ENCODE assay signal across 8 cellular contexts in the genomic region with DNA sequence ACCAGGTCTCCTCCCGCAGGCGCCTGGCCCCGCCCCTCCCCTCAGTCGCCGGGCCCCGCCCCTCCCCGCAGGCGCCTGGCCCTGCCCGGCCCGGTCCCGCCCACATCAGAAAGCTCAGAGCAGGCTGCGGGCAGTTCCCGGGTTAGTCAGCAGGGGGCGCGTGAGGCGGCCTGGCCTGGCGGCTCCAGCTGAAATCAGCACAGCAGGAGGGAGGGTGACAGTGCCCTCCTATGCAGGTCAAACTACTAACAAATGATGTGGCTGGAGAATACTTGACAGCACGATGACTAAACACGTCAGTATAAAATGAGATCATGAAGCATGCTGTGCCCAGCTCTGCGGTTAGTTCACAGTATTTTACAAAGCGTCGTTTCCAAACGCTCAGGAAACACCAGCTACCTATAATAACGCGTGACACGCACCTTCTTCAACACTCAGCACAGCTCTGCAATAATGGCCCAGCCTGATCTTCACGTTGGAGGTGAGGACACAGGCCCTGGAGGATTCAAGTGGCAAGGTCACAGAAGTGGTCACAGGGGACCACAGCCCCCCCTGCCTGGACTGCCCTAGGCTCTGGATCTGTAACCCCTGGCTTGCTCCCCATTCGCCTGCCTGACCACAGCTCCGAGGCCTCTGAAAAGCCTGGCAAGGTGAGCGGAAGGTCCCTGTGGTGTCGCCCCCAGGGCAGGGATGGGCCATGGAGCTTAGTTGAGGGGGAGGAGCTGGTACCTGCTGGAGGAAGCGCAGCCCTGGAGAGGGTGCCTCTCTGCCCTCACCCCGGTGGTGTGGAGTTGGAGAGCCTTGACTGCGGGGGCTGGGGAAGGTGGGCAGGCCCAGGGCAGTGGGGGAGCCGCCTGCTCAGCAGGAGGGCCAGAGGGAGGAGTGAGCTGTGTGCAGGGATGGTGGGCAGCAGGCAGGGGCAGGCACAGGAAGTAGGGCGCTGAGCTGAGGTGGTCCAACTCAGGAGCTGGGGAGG.
DNase-seq lines count a peak whose midpoint lies in the region; ATAC-seq and TF ChIP-seq lines count a peak whose summit lies in the region.

No MANE protein-coding gene starts in this region.

- TF ChIP-seq CTCF in lower lobe of right lung (IDR thresholded peaks at IDR 0.05): peak; percentile 98

- intact Hi-C loops in lower lobe of right lung (cut with DNase I): no loop called here

- H3K4me3 ChIP-seq in lower lobe of right lung: no peak overlapping the region

- H3K27ac ChIP-seq in lower lobe of right lung: no peak overlapping the region

- no peaks in the 10 kb centered on the region for H3K9me3 ChIP-seq in lower lobe of right lung

- peaks cover 14% of the 10 kb centered on the region for H3K4me1 ChIP-seq in lower lobe of right lung

- peak; percentile 87 for ATAC-seq in GM19035 (IDR thresholded peaks at IDR 0.05; ENCODE audit: unreplicated experiment)
- ATAC-seq in HG03439 (IDR thresholded peaks at IDR 0.05; ENCODE audit: unreplicated experiment): peak; percentile 89
- ATAC-seq in lower lobe of right lung: peak; percentile 96 to 98

- H3K36me3 ChIP-seq in lower lobe of right lung: no peaks in the 10 kb centered on the region

- DNase-seq in Ammon's horn (ENCODE audit: low spot score) (peak; percentile 81), NCI-H526 treated with DMSO at 0.1 percent for 48 hours (lab: John Stamatoyannopoulos, UW) (peak; percentile 35), dermis microvascular lymphatic vessel endothelial cell (ENCODE audit: low read depth in 2 of 2) (peak; percentile 36 to 83), lower lobe of right lung (peak; percentile 92)
- peak; percentile 92 to 94 for DNase-seq in activated CD4-positive, alpha-beta T cell treated with anti-CD3 and anti-CD28 coated beads, Interleukin-2, amount 50 U/mL, for 4 hours
- DNase-seq in stimulated activated CD8-positive, alpha-beta memory T cell treated with anti-CD3 and anti-CD28 coated beads, Interleukin-12 subunit alpha, Interleukin-12 subunit beta, amount 100 ng/mL, for 24 hours (ENCODE audit: extremely low read depth): peak; percentile 73

- H3K27me3 ChIP-seq in lower lobe of right lung (ENCODE audit: low read depth): no peaks in the 10 kb centered on the region

Comparison
In these comparisons a context has a peak if more than half of its experiments do, and no peak if none do; other contexts are left out.
1. DNase-seq: peak in every context shown above with its lines; median percentile 93 in activated CD4-positive, alpha-beta T cell treated with anti-CD3 and anti-CD28 coated beads, Interleukin-2, amount 50 U/mL, for 4 hours; 92 in lower lobe of right lung; 81 in Ammon's horn; 73 in stimulated activated CD8-positive, alpha-beta memory T cell treated with anti-CD3 and anti-CD28 coated beads, Interleukin-12 subunit alpha, Interleukin-12 subunit beta, amount 100 ng/mL, for 24 hours; 60 in dermis microvascular lymphatic vessel endothelial cell; 35 in NCI-H526 treated with DMSO at 0.1 percent for 48 hours.